In genomic region chr14:51996148-51996746, GRCh38 we compare ENCODE assay signal across 9 cellular contexts. TPM values are rescaled to one million over a fixed set of nuclear protein-coding genes. Genes with fewer than 3 reads are reported as not detected.
DNase-seq lines count a peak whose midpoint lies in the region; FAIRE-seq and TF ChIP-seq lines count a peak whose summit lies in the region.
"Had no signal": no experiment of that assay in that cellular context is flagged by ENCODE, and none has a peak within 500 bp of the region (broad histone marks: within the 10 kb centered on the region; RNA-seq: fewer than 3 reads in every experiment).

No MANE protein-coding gene starts in this region.

- intact Hi-C loops in activated CD4-positive, alpha-beta memory T cell treated with anti-CD3 and anti-CD28 coated beads for 36 hours (cut with micrococcal nuclease) = loop anchor here (5.0 kb wide), 1 partner anchor 136 kb away; no protein-coding TSS in a partner anchor

- H4K20me1 ChIP-seq in smooth muscle cell (ENCODE audit: low read depth) = peaks cover 26% of the 10 kb centered on the region

- H3K4me1 ChIP-seq in smooth muscle cell (ENCODE audit: low read depth) = peaks cover 4% of the 10 kb centered on the region

- no peak overlapping the region for H2AFZ ChIP-seq in smooth muscle cell (ENCODE audit: low read depth)

- POLR2A ChIA-PET in RWPE1 (lab: Yijun Ruan, JAX; ENCODE audit: low non-redundant PET) = no interaction called here
- POLR2A ChIA-PET in activated CD4-positive, alpha-beta memory T cell treated with anti-CD3 and anti-CD28 coated beads for 36 hours (lab: Charles Lee) = no interaction called here

- H3K9me3 ChIP-seq in smooth muscle cell (replicated peaks; ENCODE audit: low read depth) = no peaks in the 10 kb centered on the region
- H3K9me3 ChIP-seq: BLaER1 treated with 17β-estradiol and CSF1 and Interleukin-3, amounts not matched to agents 10 nM and 100 nM had no signal

- no peaks in the 10 kb centered on the region for H3K9me3 Mint-ChIP-seq in activated CD4-positive, alpha-beta memory T cell treated with anti-CD3 and anti-CD28 coated beads for 36 hours

- H3K4me3 Mint-ChIP-seq in activated CD4-positive, alpha-beta memory T cell treated with anti-CD3 and anti-CD28 coated beads for 36 hours = no peak overlapping the region

- H3K27ac ChIP-seq in RWPE1 = no peak overlapping the region
- H3K27ac ChIP-seq in smooth muscle cell (ENCODE audit: low read depth) = peak overlapping the region; percentile 16
- H3K27ac ChIP-seq: BLaER1 treated with 17β-estradiol and CSF1 and Interleukin-3, amounts not matched to agents 10 nM and 100 nM had no signal

- H3K36me3 Mint-ChIP-seq in activated CD4-positive, alpha-beta memory T cell treated with anti-CD3 and anti-CD28 coated beads for 36 hours = peaks cover 41% of the 10 kb centered on the region

- DNase-seq in DMS53 (lab: John Stamatoyannopoulos, UW) (peak; percentile 12), DMS53 treated with DMSO at 0.1 percent for 48 hours (lab: John Stamatoyannopoulos, UW; ENCODE audit: unreplicated experiment) (no peak), RWPE1 (ENCODE audit: low spot score) (no peak), fibroblast of the conjunctiva (ENCODE audit: low read depth) (peak; percentile 52), smooth muscle cell (lab: John Stamatoyannopoulos, UW; ENCODE audit: unreplicated experiment) (no peak), GM19239 (ENCODE audit: insufficient read length, low spot score) (no peak), GM03348 (ENCODE audit: low spot score) (no peak)
- no peak for DNase-seq in activated CD4-positive, alpha-beta memory T cell treated with anti-CD3 and anti-CD28 coated beads for 36 hours

- TF ChIP-seq CTCF in RWPE1 (conservative IDR thresholded peaks at IDR 0.05; ENCODE audit: low read depth) (peak; percentile 65), smooth muscle cell (IDR thresholded peaks at IDR 0.05; ENCODE audit: borderline replicate concordance, insufficient read depth, poor library complexity, severe bottlenecking) (peak; percentile 83)

- peaks cover 28% of the 10 kb centered on the region for H3K36me3 ChIP-seq in smooth muscle cell (ENCODE audit: low read depth)

- 50% methylated on average over 4 of the region's 4 CpGs for WGBS in smooth muscle cell (ENCODE audit: low lambda C conversion rate)

- no peak overlapping the region for H3K4me3 ChIP-seq in smooth muscle cell
- H3K4me3 ChIP-seq: BLaER1 treated with 17β-estradiol and CSF1 and Interleukin-3, amounts not matched to agents 10 nM and 100 nM had no signal

- H3F3A ChIP-seq in smooth muscle cell (ENCODE audit: low read depth) = peaks cover 7% of the 10 kb centered on the region

- no peaks in the 10 kb centered on the region for H3K27me3 Mint-ChIP-seq in activated CD4-positive, alpha-beta memory T cell treated with anti-CD3 and anti-CD28 coated beads for 36 hours

- H3K4me2 ChIP-seq in smooth muscle cell = no peak overlapping the region
- H3K4me2 ChIP-seq: BLaER1 treated with 17β-estradiol and CSF1 and Interleukin-3, amounts not matched to agents 10 nM and 100 nM had no signal

- peaks cover 26% of the 10 kb centered on the region for H3K4me1 Mint-ChIP-seq in activated CD4-positive, alpha-beta memory T cell treated with anti-CD3 and anti-CD28 coated beads for 36 hours (ENCODE audit: low read depth)

- no peak overlapping the region for H3K27ac Mint-ChIP-seq in activated CD4-positive, alpha-beta memory T cell treated with anti-CD3 and anti-CD28 coated beads for 36 hours

- CTCF ChIA-PET in RWPE1 (lab: Yijun Ruan, JAX) = interaction anchor here (0.6 to 1.2 kb wide), 8 partner anchors 10 to 290 kb away, joined by 3 to 6 read pairs (median 4); partner anchors contain the start of gene NID2
- CTCF ChIA-PET in activated CD4-positive, alpha-beta memory T cell treated with anti-CD3 and anti-CD28 coated beads for 36 hours (lab: Charles Lee) = interaction anchor here (0.6 to 1.8 kb wide), 22 partner anchors 10 to 304 kb away, joined by 3 to 11 read pairs (median 4); no protein-coding TSS in a partner anchor

- peaks cover 60% of the 10 kb centered on the region for H3K79me2 ChIP-seq in smooth muscle cell (ENCODE audit: low read depth)

- no peaks in the 10 kb centered on the region for H3K27me3 ChIP-seq in smooth muscle cell (ENCODE audit: low read depth)
- H3K27me3 ChIP-seq: BLaER1 treated with 17β-estradiol and CSF1 and Interleukin-3, amounts not matched to agents 10 nM and 100 nM had no signal

- H3K9ac ChIP-seq in smooth muscle cell (ENCODE audit: low read depth) = no peak overlapping the region
- H3K9ac ChIP-seq: BLaER1 treated with 17β-estradiol and CSF1 and Interleukin-3, amounts not matched to agents 10 nM and 100 nM had no signal

- FAIRE-seq in GM19239 (lab: Jason Lieb, UNC) = no peak

RNA-seq across cellular contexts. Expression of gene RTRAF, which starts 6.9 kb away (rescaled TPM):
- total RNA-seq in smooth muscle cell = 143 and 163 TPM in 2 replicates
- polyA plus RNA-seq in smooth muscle cell = 218 and 221 TPM in 2 replicates
- total RNA-seq in activated CD4-positive, alpha-beta memory T cell treated with anti-CD3 and anti-CD28 coated beads for 36 hours = 100 to 1,000 TPM; 222 to 238 TPM

Comparison
In these comparisons a context has a peak if more than half of its experiments do, and no peak if none do; other contexts are left out.
1. DNase-seq: peak in DMS53 (single experiment) and fibroblast of the conjunctiva (single experiment); none in DMS53 treated with DMSO at 0.1 percent for 48 hours (single experiment), RWPE1 (single experiment), smooth muscle cell (single experiment), GM19239 (single experiment), GM03348 (single experiment) and activated CD4-positive, alpha-beta memory T cell treated with anti-CD3 and anti-CD28 coated beads for 36 hours (single experiment).